8 cellular contexts compared by ENCODE assay signal in the genomic region with DNA sequence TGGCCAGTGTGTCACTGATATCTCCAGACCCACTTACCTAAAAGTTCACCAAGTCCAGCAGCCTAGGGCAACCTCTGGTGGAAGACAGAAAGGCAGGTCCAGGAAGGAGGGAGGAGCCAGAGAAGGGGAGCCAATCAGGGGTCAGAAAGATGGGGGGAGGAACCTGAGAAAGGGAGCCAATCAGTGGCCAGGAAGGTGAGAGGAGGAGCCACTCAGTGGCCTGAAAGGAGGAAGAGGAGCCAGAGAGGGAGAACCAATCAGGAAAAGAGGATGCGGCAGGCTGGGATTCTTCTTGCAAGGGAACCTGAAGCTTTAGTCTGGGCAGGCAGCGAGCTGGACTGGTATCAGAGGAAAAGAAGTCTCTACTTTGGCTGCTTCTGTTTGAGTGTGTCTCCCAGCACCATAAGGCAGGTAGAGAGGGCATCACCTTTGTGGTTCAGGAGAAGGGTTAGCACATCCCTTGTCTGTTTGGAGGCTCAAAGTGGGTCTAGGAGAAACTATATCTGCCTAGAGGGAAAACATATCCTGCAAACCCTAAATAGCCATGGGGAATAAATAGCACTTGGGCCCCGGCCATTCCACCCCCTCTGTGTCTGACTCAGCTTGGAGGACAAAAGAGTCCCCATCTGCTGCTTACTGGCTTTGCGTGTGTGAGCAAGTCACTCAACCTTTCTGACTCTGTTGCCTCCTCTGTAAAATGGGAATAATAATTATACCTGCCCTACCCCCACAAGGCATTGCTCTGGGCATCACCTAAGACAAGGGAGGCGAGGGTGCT. TPM values are rescaled to one million over a fixed set of nuclear protein-coding genes. Genes with fewer than 3 reads are reported as not detected.
DNase-seq lines count a peak whose midpoint lies in the region; ATAC-seq and TF ChIP-seq lines count a peak whose summit lies in the region.

No MANE protein-coding gene starts in this region.

- TF ChIP-seq EP300 in Ishikawa (IDR thresholded peaks at IDR 0.05; ENCODE audit: borderline replicate concordance): no peak

- H3K4me3 ChIP-seq in vagina: no peak overlapping the region

- H3K27ac ChIP-seq in vagina: no peak overlapping the region

- peak; percentile 21; the same call in 1 of the 2 replicates for TF ChIP-seq RAD21 in Ishikawa (IDR thresholded peaks at IDR 0.05; ENCODE audit: low read depth)

- H3K9me3 ChIP-seq in vagina: no peaks in the 10 kb centered on the region

- intact Hi-C loops in vagina (cut with DNase I): no loop called here

- DNase-seq in ELF-1 (ENCODE audit: low read depth, low spot score) (peak; percentile 97), SK-MEL-5 (ENCODE audit: low read depth, low spot score) (peak; percentile 81), occipital lobe (lab: John Stamatoyannopoulos, UW) (peak; percentile 82), vagina (ENCODE audit: extremely low spot score in 2 of 2) (no peak)

- in situ Hi-C loops in SK-MEL-5 (cut with HindIII; ENCODE audit: low pct_unique_long_range_greater_than_20kb, low sequenced_read_pairs): no loop called here

- H3K36me3 ChIP-seq in vagina: no peaks in the 10 kb centered on the region

- TF ChIP-seq POLR2A in vagina (IDR thresholded peaks at IDR 0.05): no peak

- H3K27me3 ChIP-seq in vagina: no peaks in the 10 kb centered on the region

- peak; percentile 52 for ATAC-seq in esophagus mucosa
- ATAC-seq in GM18858 (IDR thresholded peaks at IDR 0.05; ENCODE audit: unreplicated experiment): no peak
- ATAC-seq in GM21526 (IDR thresholded peaks at IDR 0.05; ENCODE audit: low FRiP score, unreplicated experiment): no peak

- no peaks in the 10 kb centered on the region for H3K4me1 ChIP-seq in vagina

- TF ChIP-seq CTCF in vagina (IDR thresholded peaks at IDR 0.05): no peak

TF ChIP-seq in Ishikawa, 13 proteins besides CTCF, POLR2A, EP300 and RAD21:
- TF ChIP-seq, protein P1, sequence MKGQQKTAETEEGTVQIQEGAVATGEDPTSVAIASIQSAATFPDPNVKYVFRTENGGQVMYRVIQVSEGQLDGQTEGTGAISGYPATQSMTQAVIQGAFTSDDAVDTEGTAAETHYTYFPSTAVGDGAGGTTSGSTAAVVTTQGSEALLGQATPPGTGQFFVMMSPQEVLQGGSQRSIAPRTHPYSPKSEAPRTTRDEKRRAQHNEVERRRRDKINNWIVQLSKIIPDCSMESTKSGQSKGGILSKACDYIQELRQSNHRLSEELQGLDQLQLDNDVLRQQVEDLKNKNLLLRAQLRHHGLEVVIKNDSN (IDR thresholded peaks at IDR 0.05): no peak
- TF ChIP-seq TAF1 (IDR thresholded peaks at IDR 0.05; ENCODE audit: low read depth): peak; percentile 61

RNA-seq across cellular contexts. Expression of a gene that starts 43.4 kb away (rescaled TPM):
- 0.27 and 0.48 TPM in 2 replicates for total RNA-seq in SK-MEL-5 (2014; rRNA removed; shearing (Covaris generic))
- 0.73 and 1.5 TPM in 2 replicates for polyA plus RNA-seq in SK-MEL-5 (2015; cell fraction: cytosol; rRNA removed)
- 0.33 and 1.9 TPM in 2 replicates for polyA plus RNA-seq in SK-MEL-5 (2015; cell fraction: nucleus; rRNA removed)
- 0.40 TPM for total RNA-seq in esophagus mucosa
- 6.6 TPM for total RNA-seq in occipital lobe
- total RNA-seq in vagina: 4.2 TPM

Comparison
In these comparisons a context has a peak if more than half of its experiments do, and no peak if none do; other contexts are left out.
1. DNase-seq: peak in ELF-1 (single experiment), SK-MEL-5 (single experiment) and occipital lobe (single experiment); none in vagina (0 of 2).